ENCODE assay signal across 19 cellular contexts in genomic region chr7:100374601-100375000, GRCh38. TPM values are rescaled to one million over a fixed set of nuclear protein-coding genes. Genes with fewer than 3 reads are reported as not detected.
DNase-seq lines count a peak whose midpoint lies in the region; ATAC-seq and TF ChIP-seq lines count a peak whose summit lies in the region.
"Had no signal": no experiment of that assay in that cellular context is flagged by ENCODE, and none has a peak within 500 bp of the region (broad histone marks: within the 10 kb centered on the region; RNA-seq: fewer than 3 reads in every experiment).

No MANE protein-coding gene starts in this region.

- ATAC-seq in CD8-positive, alpha-beta T cell = no peak
- no peak for ATAC-seq in GM23338
- ATAC-seq in central memory CD8-positive, alpha-beta T cell (replicated peaks; ENCODE audit: extremely low read depth, poor library complexity, severe bottlenecking) = peak; percentile 24
- no peak for ATAC-seq in GM21381 (IDR thresholded peaks at IDR 0.05; ENCODE audit: unreplicated experiment)
- ATAC-seq in GM19395 (IDR thresholded peaks at IDR 0.05; ENCODE audit: unreplicated experiment) = no peak
- ATAC-seq: gastroesophageal sphincter, left lung had no signal

- no peaks in the 10 kb centered on the region for H3K27me3 ChIP-seq in CD8-positive, alpha-beta T cell (ENCODE audit: insufficient read depth, low read length)
- no peaks in the 10 kb centered on the region for H3K27me3 ChIP-seq in GM23338 (ENCODE audit: insufficient read depth)
- H3K27me3 ChIP-seq: brain microvascular endothelial cell, gastroesophageal sphincter, left lung, Peyer's patch, right lobe of liver, vagina had no signal

- H3K27ac ChIP-seq in CD8-positive, alpha-beta T cell (ENCODE audit: low read depth, low read length) = no peak overlapping the region
- H3K27ac ChIP-seq in GM23338 (ENCODE audit: low read depth) (no peak overlapping the region), skin epidermis (peak overlapping the region in 4 of 21 experiments; percentile 2 to 85 (median 76))
- H3K27ac ChIP-seq: brain microvascular endothelial cell, gastroesophageal sphincter, Peyer's patch, right lobe of liver, vagina had no signal

- no peak for DNase-seq in CD8-positive, alpha-beta T cell
- DNase-seq in GM23338 (ENCODE audit: low spot score) = no peak
- no peak for DNase-seq in central memory CD8-positive, alpha-beta T cell (ENCODE audit: low spot score in 2 of 2)
- no peak for DNase-seq in lower leg skin (ENCODE audit: low spot score in 2 of 2)
- DNase-seq: activated CD4-positive, alpha-beta T cell treated with anti-CD3 and anti-CD28 coated beads, Interleukin-2, amount 10 ng/mL, durations not matched to agents 24 days and 14 days; AML-193; brain microvascular endothelial cell; DMS 273 treated with DMSO at 0.1 percent for 48 hours; NCI-H1694; NCI-H226; Peyer's patch had no signal

- no peaks in the 10 kb centered on the region for H3K9me3 ChIP-seq in CD8-positive, alpha-beta T cell (ENCODE audit: low read length)
- H3K9me3 ChIP-seq: gastroesophageal sphincter, left lung, Peyer's patch, right lobe of liver, vagina had no signal

- no peaks in the 10 kb centered on the region for H3K36me3 Mint-ChIP-seq in CD8-positive, alpha-beta T cell
- H3K36me3 Mint-ChIP-seq in GM23338 (ENCODE audit: low read depth) = no peaks in the 10 kb centered on the region; the same call in 2 of the 3 replicates
- H3K36me3 Mint-ChIP-seq in central memory CD8-positive, alpha-beta T cell (ENCODE audit: insufficient read depth) = peaks cover 3% of the 10 kb centered on the region
- H3K36me3 Mint-ChIP-seq: activated naive CD4-positive, alpha-beta T cell treated with anti-CD3 and anti-CD28 coated beads, Interleukin-2, amount 50 U/mL, for 72 hours had no signal

- H4K20me1 ChIP-seq in GM23338 (replicated peaks; ENCODE audit: insufficient read depth) = no peaks in the 10 kb centered on the region; the same call in 1 of the 2 replicates

- TF ChIP-seq POLR2A in lower leg skin (IDR thresholded peaks at IDR 0.05) = no peak

- H3K27me3 Mint-ChIP-seq in CD8-positive, alpha-beta T cell (ENCODE audit: low read depth) = no peaks in the 10 kb centered on the region
- peaks cover 7% of the 10 kb centered on the region for H3K27me3 Mint-ChIP-seq in GM23338 (ENCODE audit: insufficient read depth, low read depth, poor library complexity)
- H3K27me3 Mint-ChIP-seq in central memory CD8-positive, alpha-beta T cell = no peaks in the 10 kb centered on the region
- H3K27me3 Mint-ChIP-seq: activated CD4-positive, alpha-beta T cell treated with anti-CD3 and anti-CD28 coated beads, Interleukin-2, amount 10 ng/mL, durations not matched to agents 24 days and 14 days had no signal

- H3K4me2 ChIP-seq in GM23338 = no peak overlapping the region

- no peaks in the 10 kb centered on the region for H3K36me3 ChIP-seq in CD8-positive, alpha-beta T cell (ENCODE audit: insufficient read depth, low read length)
- no peaks in the 10 kb centered on the region for H3K36me3 ChIP-seq in GM23338 (ENCODE audit: insufficient read depth)
- H3K36me3 ChIP-seq: brain microvascular endothelial cell, Peyer's patch, right lobe of liver, vagina had no signal

- CTCF ChIA-PET in CD8-positive, alpha-beta T cell (lab: Charles Lee) = interaction anchor here (2.6 kb wide), 1 partner anchor 33 kb away, joined by 7 read pairs; no protein-coding TSS in a partner anchor

- intact Hi-C loops in CD8-positive, alpha-beta T cell (cut with DNase I, micrococcal nuclease) = no loop called here
- intact Hi-C loops in lower leg skin (cut with DNase I; ENCODE audit: low total_unique reads) = no loop called here

- WGBS in lower leg skin, 2 donors = 77 to 81% methylated on average over 5 of the region's 5 CpGs

- no peaks in the 10 kb centered on the region for H3K9me2 ChIP-seq in GM23338 (ENCODE audit: insufficient read depth)

- no peaks in the 10 kb centered on the region for H3K79me2 ChIP-seq in GM23338 (replicated peaks; ENCODE audit: insufficient read depth)

- H3K4me1 ChIP-seq in CD8-positive, alpha-beta T cell (ENCODE audit: insufficient read depth, low read length) = peaks cover 19% of the 10 kb centered on the region
- peaks cover 10% of the 10 kb centered on the region for H3K4me1 ChIP-seq in GM23338 (ENCODE audit: insufficient read depth)
- H3K4me1 ChIP-seq: right lobe of liver had no signal

- TF ChIP-seq CTCF in CD8-positive, alpha-beta T cell (IDR thresholded peaks at IDR 0.05) = no peak
- TF ChIP-seq CTCF in GM23338 (conservative IDR thresholded peaks at IDR 0.05; ENCODE audit: low read depth in 2 of 2) (no peak), lower leg skin (IDR thresholded peaks at IDR 0.05) (no peak)

- POLR2A ChIA-PET in CD8-positive, alpha-beta T cell (lab: Charles Lee) = interaction anchor here (1.0 kb wide), 1 partner anchor 107 kb away, joined by 3 read pairs; no protein-coding TSS in a partner anchor

- peak overlapping the region; percentile 25 for H3K27ac Mint-ChIP-seq in CD8-positive, alpha-beta T cell
- 0 out of 2 replicates have a peak overlapping the region, but pooled peaks have one; percentile 47 for H3K27ac Mint-ChIP-seq in GM23338
- peak overlapping the region; percentile 9 for H3K27ac Mint-ChIP-seq in central memory CD8-positive, alpha-beta T cell (ENCODE audit: low read depth)
- H3K27ac Mint-ChIP-seq: activated CD4-positive, alpha-beta T cell treated with anti-CD3 and anti-CD28 coated beads, Interleukin-2, amount 10 ng/mL, durations not matched to agents 24 days and 14 days; activated naive CD4-positive, alpha-beta T cell treated with anti-CD3 and anti-CD28 coated beads, Interleukin-2, amount 50 U/mL, for 72 hours had no signal

- no peaks in the 10 kb centered on the region for H3F3A ChIP-seq in GM23338 (replicated peaks; ENCODE audit: low read depth)

- H3K9me3 Mint-ChIP-seq in CD8-positive, alpha-beta T cell = no peaks in the 10 kb centered on the region
- no peaks in the 10 kb centered on the region for H3K9me3 Mint-ChIP-seq in GM23338
- H3K9me3 Mint-ChIP-seq in central memory CD8-positive, alpha-beta T cell = no peaks in the 10 kb centered on the region
- H3K9me3 Mint-ChIP-seq: activated CD4-positive, alpha-beta T cell treated with anti-CD3 and anti-CD28 coated beads, Interleukin-2, amount 10 ng/mL, durations not matched to agents 24 days and 14 days; activated naive CD4-positive, alpha-beta T cell treated with anti-CD3 and anti-CD28 coated beads, Interleukin-2, amount 50 U/mL, for 72 hours had no signal

- H3K4me3 ChIP-seq in CD8-positive, alpha-beta T cell (ENCODE audit: low read depth, low read length) = no peak overlapping the region
- H3K4me3 ChIP-seq in GM23338 = no peak overlapping the region
- peak overlapping the region in 4 of 7 experiments; percentile 2 to 20 (median 10) for H3K4me3 ChIP-seq in skin epidermis
- no peak overlapping the region for H3K4me3 ChIP-seq in lower leg skin (ENCODE audit: low read depth, poor library complexity, severe bottlenecking)
- H3K4me3 ChIP-seq: right lobe of liver, vagina had no signal

- H3K4me1 Mint-ChIP-seq in CD8-positive, alpha-beta T cell (ENCODE audit: low read depth) = peaks cover 27% of the 10 kb centered on the region
- peaks cover 34% of the 10 kb centered on the region for H3K4me1 Mint-ChIP-seq in GM23338
- peaks cover 20% of the 10 kb centered on the region for H3K4me1 Mint-ChIP-seq in central memory CD8-positive, alpha-beta T cell

- no peak overlapping the region for H3K4me3 Mint-ChIP-seq in CD8-positive, alpha-beta T cell
- no peak overlapping the region for H3K4me3 Mint-ChIP-seq in GM23338
- peak overlapping the region; percentile 27 for H3K4me3 Mint-ChIP-seq in central memory CD8-positive, alpha-beta T cell
- H3K4me3 Mint-ChIP-seq: activated CD4-positive, alpha-beta T cell treated with anti-CD3 and anti-CD28 coated beads, Interleukin-2, amount 10 ng/mL, durations not matched to agents 24 days and 14 days had no signal

- no peak overlapping the region for H2AFZ ChIP-seq in GM23338

RNA-seq across cellular contexts. Expression of gene PILRA, which starts 1.3 kb away (rescaled TPM):
- 10 to 100 TPM in 1 of 2 experiments, 1 to 10 TPM in 1; 8.9 to 10.2 TPM for total RNA-seq in CD8-positive, alpha-beta T cell
- 0.38 and 2.6 TPM in 2 replicates for total RNA-seq in GM23338 (2014; rRNA removed; shearing (Covaris generic))
- polyA plus RNA-seq in GM23338 (2016; fragmentation: Nextera tagmentation; extraction: Ambion mirVana) = 5.3 and 5.9 TPM in 2 replicates
- total RNA-seq in lower leg skin = 1 to 10 TPM; 2.2 to 4.6 (median 3.4) TPM

RNA-seq across cellular contexts. Expression of gene PILRB, which starts 16.7 kb away (rescaled TPM):
- 10 to 100 TPM; 73.6 to 84.3 TPM for total RNA-seq in CD8-positive, alpha-beta T cell
- 21.6 and 43.0 TPM in 2 replicates for total RNA-seq in GM23338 (2014; rRNA removed; shearing (Covaris generic))
- polyA plus RNA-seq in GM23338 (2016; fragmentation: Nextera tagmentation; extraction: Ambion mirVana) = 25.3 and 25.5 TPM in 2 replicates
- 10 to 100 TPM; 33.3 to 86.8 (median 47.3) TPM for total RNA-seq in lower leg skin

RNA-seq across cellular contexts. Expression of gene ZCWPW1, which starts 53.9 kb away (rescaled TPM):
- 1 to 10 TPM; 5.0 to 5.7 TPM for total RNA-seq in CD8-positive, alpha-beta T cell
- total RNA-seq in GM23338 (2014; rRNA removed; shearing (Covaris generic)) = 0.59 and 1.0 TPM in 2 replicates
- polyA plus RNA-seq in GM23338 (2016; fragmentation: Nextera tagmentation; extraction: Ambion mirVana) = 2.7 and 4.3 TPM in 2 replicates
- 1 to 10 TPM; 2.2 to 6.3 (median 4.6) TPM for total RNA-seq in lower leg skin

RNA-seq across cellular contexts. Expression of gene MEPCE, which starts 55.0 kb away (rescaled TPM):
- 10 to 100 TPM; 69.3 to 73.3 TPM for total RNA-seq in CD8-positive, alpha-beta T cell
- 21.7 and 32.6 TPM in 2 replicates for total RNA-seq in GM23338 (2014; rRNA removed; shearing (Covaris generic))
- polyA plus RNA-seq in GM23338 (2016; fragmentation: Nextera tagmentation; extraction: Ambion mirVana) = 10.0 and 11.4 TPM in 2 replicates
- 10 to 100 TPM; 26.1 to 54.4 (median 37.4) TPM for total RNA-seq in lower leg skin

Comparison
In these comparisons a context has a peak if more than half of its experiments do, and no peak if none do; other contexts are left out.
1. H3K4me3 ChIP-seq: peak in skin epidermis (4 of 7); none in CD8-positive, alpha-beta T cell (single experiment), GM23338 (single experiment) and lower leg skin (single experiment).
2. Peak in every context shown above with its lines, with median percentiles within 50 percentile points of each other: H3K27ac Mint-ChIP-seq.